In the genomic region with DNA sequence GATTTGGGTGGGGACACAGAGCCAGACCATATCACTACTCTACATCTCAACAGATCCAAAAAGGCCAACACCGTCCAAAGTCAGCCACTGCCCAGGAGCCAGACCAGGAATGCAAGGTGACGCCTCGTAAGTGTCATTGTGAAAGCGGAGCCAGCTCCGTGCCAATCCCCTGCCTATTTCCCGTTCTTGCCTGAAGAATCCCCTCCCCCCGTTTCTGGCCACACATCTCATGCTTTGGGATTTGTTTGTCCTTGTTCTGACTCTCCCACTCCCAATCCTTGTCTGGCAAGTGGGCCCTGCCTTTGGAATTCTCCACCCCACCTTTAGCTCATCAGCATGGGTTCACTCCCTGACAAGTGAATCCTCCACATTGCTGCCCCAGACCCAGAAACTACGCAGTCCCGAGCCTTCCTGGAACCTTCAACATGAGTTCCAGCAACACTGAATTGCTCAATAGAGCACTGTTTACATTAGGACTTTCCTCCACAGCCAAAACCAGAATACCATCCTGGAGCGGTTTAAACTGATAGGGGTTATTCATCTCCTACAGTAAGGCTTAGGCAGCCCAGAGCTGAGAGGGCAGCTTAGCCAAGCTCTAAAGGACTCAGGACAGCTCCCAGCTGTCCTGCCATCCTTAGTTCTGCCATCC, we compare ENCODE assay signal across 11 cellular contexts. TPM values are rescaled to one million over a fixed set of nuclear protein-coding genes. Genes with fewer than 3 reads are reported as not detected.
DNase-seq lines count a peak whose midpoint lies in the region; ATAC-seq and TF ChIP-seq lines count a peak whose summit lies in the region.
"Had no signal": no experiment of that assay in that cellular context is flagged by ENCODE, and none has a peak within 500 bp of the region (broad histone marks: within the 10 kb centered on the region; RNA-seq: fewer than 3 reads in every experiment).

No MANE protein-coding gene starts in this region.

- peaks cover 0 to 4% of the 10 kb centered on the region in 2 donors for H3K4me1 ChIP-seq in lung (ENCODE audit: control insufficient read depth in 2 of 2, insufficient read depth in 2 of 2, low read length in 2 of 2)

- peak; percentile 28 for DNase-seq in DMS153 (lab: John Stamatoyannopoulos, UW)
- DNase-seq in NCI-H1105 (lab: John Stamatoyannopoulos, UW): peak; percentile 8
- DNase-seq in SKM-1 treated with dmso at 0.1 percent for 144 hours (lab: John Stamatoyannopoulos, UW; ENCODE audit: unreplicated experiment): peak; percentile 97
- DNase-seq in lung (ENCODE audit: low spot score): peak; percentile 71
- DNase-seq in germinal center (ENCODE audit: low spot score): no peak
- no peak for DNase-seq in activated T-cell treated with anti-CD3 and anti-CD28 coated beads for 4 hours
- DNase-seq: cortex of kidney, NCI-H1436 treated with DMSO at 0.1 percent for 48 hours, T1000 had no signal

- H3K36me3 ChIP-seq in lung (ENCODE audit: control insufficient read depth in 2 of 2, insufficient read depth in 2 of 2, low read length in 2 of 2): no peaks in the 10 kb centered on the region

- H3K4me3 ChIP-seq in lung: no peak overlapping the region

- TF ChIP-seq CTCF in lung (IDR thresholded peaks at IDR 0.05; ENCODE audit: control extremely low read depth, extremely low read depth): no peak

- 58 to 78% methylated on average over 10 of the region's 10 CpGs for WGBS in lung, 2 donors

- peak overlapping the region in 1 of 2 donors; percentile 62 for H3K27ac ChIP-seq in lung (ENCODE audit: low read depth in 1 of 2, low read length in 1 of 2)

- no peaks in the 10 kb centered on the region for H3K27me3 ChIP-seq in lung (ENCODE audit: control insufficient read depth, insufficient read depth)

- H3K9me3 ChIP-seq in lung (ENCODE audit: control insufficient read depth in 2 of 2, insufficient read depth in 1 of 2, low read length in 1 of 2): no peaks in the 10 kb centered on the region

- ATAC-seq in lung (ENCODE audit: insufficient read depth, low FRiP score) (peak; percentile 59), HG02642 (IDR thresholded peaks at IDR 0.05; ENCODE audit: poor library complexity, unreplicated experiment) (no peak), GM21529 (IDR thresholded peaks at IDR 0.05; ENCODE audit: unreplicated experiment) (no peak)

RNA-seq across cellular contexts. Expression of a gene that starts 6.0 kb away (rescaled TPM):
- total RNA-seq in lung: 10 to 100 TPM in 1 of 2 donors, 1 to 10 TPM in 1; 5.4 to 27.2 TPM
- polyA plus RNA-seq in lung: 10 to 100 TPM; 21.1 to 35.9 TPM

RNA-seq across cellular contexts. Expression of a gene that starts 48.4 kb away (rescaled TPM):
- 10 to 100 TPM; 51.5 to 55.0 TPM for total RNA-seq in lung
- 10 to 100 TPM; 16.2 to 16.9 TPM for polyA plus RNA-seq in lung

Comparison
In these comparisons a context has a peak if more than half of its experiments do, and no peak if none do; other contexts are left out.
1. DNase-seq: peak in DMS153 (single experiment), NCI-H1105 (single experiment), SKM-1 treated with dmso at 0.1 percent for 144 hours (single experiment) and lung (single experiment); none in germinal center (single experiment) and activated T-cell treated with anti-CD3 and anti-CD28 coated beads for 4 hours (single experiment).